Comparison of ENCODE assay signal across 24 cellular contexts in the genomic region with DNA sequence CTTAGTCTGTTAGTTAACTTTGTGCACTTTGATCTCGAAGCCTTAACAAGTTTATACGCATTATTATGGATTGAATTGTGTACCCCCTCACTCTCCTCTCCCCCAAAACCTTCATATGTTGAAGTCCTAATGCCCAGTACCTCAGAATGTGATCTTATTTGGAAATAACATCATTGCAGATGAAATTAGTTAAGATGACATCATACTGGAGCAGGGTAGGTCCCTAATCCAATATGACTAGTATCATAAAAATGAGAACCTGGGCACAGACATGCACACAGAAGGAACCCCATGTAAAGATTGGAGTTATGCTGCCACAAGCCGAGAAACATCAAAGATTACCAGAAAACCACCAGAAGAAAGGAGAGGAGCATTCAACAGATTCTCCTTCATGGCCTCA.
DNase-seq lines count a peak whose midpoint lies in the region; ATAC-seq and TF ChIP-seq lines count a peak whose summit lies in the region.
"Had no signal": no experiment of that assay in that cellular context is flagged by ENCODE, and none has a peak within 500 bp of the region (broad histone marks: within the 10 kb centered on the region; RNA-seq: fewer than 3 reads in every experiment).

No MANE protein-coding gene starts in this region.

- DNase-seq in epithelial cell of esophagus (ENCODE audit: low read depth) (peak; percentile 10), islet precursor cell (peak; percentile 13), H4 (ENCODE audit: low spot score) (no peak), KBM-7 (no peak)
- DNase-seq: 8988T; ACHN; BE2C; C1 segment of cervical spinal cord; CD4-positive, alpha-beta memory T cell; CD4-positive, CD25-positive, alpha-beta regulatory T cell; CD8-positive, alpha-beta memory T cell; COR-L47; DMS 273 treated with DMSO at 0.1 percent for 48 hours; DMS153; DMS53; DMS79; DND-41; EL; GDM1 had no signal

- no peaks in the 10 kb centered on the region for H3K4me1 ChIP-seq in HEK293 (ENCODE audit: control insufficient read depth, insufficient read depth, low read length)
- peaks cover 44% of the 10 kb centered on the region for H3K4me1 ChIP-seq in OCI-LY3 (ENCODE audit: low read length)
- H3K4me1 ChIP-seq: BE2C, BLaER1 had no signal

- H3K79me2 ChIP-seq in OCI-LY3 (ENCODE audit: low read length), result no peaks in the 10 kb centered on the region

- H3K9me3 ChIP-seq in HEK293 (ENCODE audit: control insufficient read depth, insufficient read depth, low read depth, low read length) (no peaks in the 10 kb centered on the region), OCI-LY3 (ENCODE audit: insufficient read depth, low read length) (no peaks in the 10 kb centered on the region)
- H3K9me3 ChIP-seq: BE2C, BLaER1 had no signal

- no peak overlapping the region for H3K27ac ChIP-seq in HEK293 (ENCODE audit: extremely low read depth, low read depth, low read length)
- H3K27ac ChIP-seq in OCI-LY3 (ENCODE audit: low read length), result no peak overlapping the region
- H3K27ac ChIP-seq: BLaER1 had no signal

- peaks cover 16% of the 10 kb centered on the region for H3K27me3 ChIP-seq in OCI-LY3 (ENCODE audit: low read depth, low read length)
- H3K27me3 ChIP-seq: BE2C, BLaER1 had no signal

- no peak overlapping the region for H3K4me3 ChIP-seq in HEK293 (ENCODE audit: low read depth, low read length)
- no peak overlapping the region for H3K4me3 ChIP-seq in OCI-LY3 (ENCODE audit: low read length)
- H3K4me3 ChIP-seq in epithelial cell of esophagus (ENCODE audit: low read length), result no peak overlapping the region
- H3K4me3 ChIP-seq: BLaER1, GM12878 had no signal

- H3K36me3 ChIP-seq in HEK293 (ENCODE audit: control insufficient read depth in 2 of 2, insufficient read depth in 1 of 2, low read length in 2 of 2) (no peaks in the 10 kb centered on the region), OCI-LY3 (replicated peaks; ENCODE audit: low read depth, low read length) (no peaks in the 10 kb centered on the region)
- H3K36me3 ChIP-seq: BE2C, BLaER1 had no signal

- no peak overlapping the region for H3K9ac ChIP-seq in OCI-LY3 (ENCODE audit: low read length)
- H3K9ac ChIP-seq: BLaER1 had no signal

- POLR2A ChIA-PET in HEK293 (lab: Yijun Ruan, JAX), result no interaction called here

- H4K20me1 ChIP-seq in OCI-LY3 (ENCODE audit: insufficient read depth, low read length), result no peaks in the 10 kb centered on the region
- H4K20me1 ChIP-seq: BLaER1 had no signal

- CTCF ChIA-PET in HEK293 (lab: Yijun Ruan, JAX), result interaction anchor here (0.6 kb wide), 1 partner anchor 19 kb away, joined by 5 read pairs; no protein-coding TSS in a partner anchor

- H3K4me2 ChIP-seq in OCI-LY3 (ENCODE audit: low read length), result peak overlapping the region; percentile 33; the same call in 1 of the 2 replicates
- H3K4me2 ChIP-seq: BLaER1 had no signal

- in situ Hi-C loops in KBM-7 (cut with MboI; ENCODE audit: low pct_unique_long_range_greater_than_20kb, low sequenced_read_pairs), result no loop called here

- no peak for TF ChIP-seq CTCF in HEK293 (tag by site-specific recombination; IDR thresholded peaks at IDR 0.05)
- TF ChIP-seq CTCF in OCI-LY3 (IDR thresholded peaks at IDR 0.05; ENCODE audit: low read depth, low read length), result no peak
- no peak for TF ChIP-seq CTCF in epithelial cell of esophagus (IDR thresholded peaks at IDR 0.05; ENCODE audit: insufficient read depth, low read depth, low read length, missing control alignments)

- no peak overlapping the region for H2AFZ ChIP-seq in OCI-LY3 (ENCODE audit: low read depth, low read length)

- no peak for ATAC-seq in HG02798 (IDR thresholded peaks at IDR 0.05; ENCODE audit: poor library complexity, unreplicated experiment)
- ATAC-seq: GM12878 had no signal

TF ChIP-seq in HEK293, 187 proteins besides CTCF, POLR2A, EP300 and RAD21:
- TF ChIP-seq ZNF280C (tag by site-specific recombination; IDR thresholded peaks at IDR 0.05) (no peak), ZBTB21 (tag by site-specific recombination; IDR thresholded peaks at IDR 0.05) (0 out of 2 replicates have a peak, but pooled peaks have one; percentile 25), PRDM1 (tag by site-specific recombination; IDR thresholded peaks at IDR 0.05) (no peak), SCRT1 (tag by site-specific recombination; IDR thresholded peaks at IDR 0.05; ENCODE audit: borderline replicate concordance) (no peak), ZNF580 (tag by site-specific recombination; IDR thresholded peaks at IDR 0.05) (no peak), ZNF48 (tag by site-specific recombination; IDR thresholded peaks at IDR 0.05) (no peak), TRIM28 (IDR thresholded peaks at IDR 0.05; ENCODE audit: borderline replicate concordance, low read length) (no peak), ZNF629 (tag by site-specific recombination; IDR thresholded peaks at IDR 0.05) (0 out of 2 replicates have a peak, but pooled peaks have one; percentile 19), KLF17 (tag by site-specific recombination; IDR thresholded peaks at IDR 0.05) (no peak)
- TF ChIP-seq, protein P1, sequence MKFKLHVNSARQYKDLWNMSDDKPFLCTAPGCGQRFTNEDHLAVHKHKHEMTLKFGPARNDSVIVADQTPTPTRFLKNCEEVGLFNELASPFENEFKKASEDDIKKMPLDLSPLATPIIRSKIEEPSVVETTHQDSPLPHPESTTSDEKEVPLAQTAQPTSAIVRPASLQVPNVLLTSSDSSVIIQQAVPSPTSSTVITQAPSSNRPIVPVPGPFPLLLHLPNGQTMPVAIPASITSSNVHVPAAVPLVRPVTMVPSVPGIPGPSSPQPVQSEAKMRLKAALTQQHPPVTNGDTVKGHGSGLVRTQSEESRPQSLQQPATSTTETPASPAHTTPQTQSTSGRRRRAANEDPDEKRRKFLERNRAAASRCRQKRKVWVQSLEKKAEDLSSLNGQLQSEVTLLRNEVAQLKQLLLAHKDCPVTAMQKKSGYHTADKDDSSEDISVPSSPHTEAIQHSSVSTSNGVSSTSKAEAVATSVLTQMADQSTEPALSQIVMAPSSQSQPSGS (tag by site-specific recombination; IDR thresholded peaks at IDR 0.05; ENCODE audit: low read depth), result peak; percentile 64
TF ChIP-seq in HEK293: peak in this region for 3.

Comparison
In these comparisons a context has a peak if more than half of its experiments do, and no peak if none do; other contexts are left out.
1. DNase-seq: peak in epithelial cell of esophagus (single experiment) and islet precursor cell (single experiment); none in H4 (single experiment) and KBM-7 (single experiment).